In the genomic region with DNA sequence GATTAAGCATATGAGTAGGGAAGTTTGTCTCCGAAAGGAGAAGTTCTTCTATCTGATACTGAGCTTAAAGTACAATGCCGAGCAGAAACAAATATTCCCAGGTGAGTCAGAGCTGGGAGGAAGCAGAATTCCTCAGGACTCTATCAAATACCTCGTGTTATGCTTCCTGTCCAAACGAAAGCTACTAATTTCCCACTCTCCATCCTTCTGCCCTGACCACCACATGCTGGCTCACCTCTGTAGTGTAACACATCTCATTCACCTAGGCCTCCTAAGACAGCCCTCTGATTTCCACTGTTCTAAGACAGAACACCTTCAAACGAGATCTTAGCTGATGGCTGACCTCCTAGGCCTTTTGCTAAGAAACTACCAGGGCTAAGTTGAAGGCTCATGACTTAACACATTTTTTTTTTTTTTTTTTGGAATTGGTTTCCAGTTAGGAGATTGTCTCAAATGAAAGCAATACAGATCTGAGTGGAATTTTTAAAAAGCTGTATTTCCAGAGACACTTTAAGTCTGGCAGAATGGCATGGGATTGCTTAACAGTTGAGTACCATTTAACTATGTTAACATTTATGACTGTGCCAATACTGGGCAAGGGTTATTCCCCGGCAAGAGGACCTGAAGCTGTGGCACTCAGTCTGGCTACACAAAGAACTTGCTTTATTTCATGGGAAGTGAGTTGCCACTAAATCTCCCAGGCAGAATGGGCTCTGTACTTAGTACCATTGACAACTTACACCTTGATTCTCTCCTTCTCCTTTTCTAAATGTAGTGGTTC, we compare ENCODE assay signal across 30 cellular contexts.
DNase-seq lines count a peak whose midpoint lies in the region; ATAC-seq, FAIRE-seq and TF ChIP-seq lines count a peak whose summit lies in the region.
"Had no signal": no experiment of that assay in that cellular context is flagged by ENCODE, and none has a peak within 500 bp of the region (broad histone marks: within the 10 kb centered on the region; RNA-seq: fewer than 3 reads in every experiment).

No MANE protein-coding gene starts in this region.

- H3K27ac Mint-ChIP-seq in astrocyte (ENCODE audit: unreplicated experiment), result no peak overlapping the region
- H3K27ac Mint-ChIP-seq: activated naive CD4-positive, alpha-beta T cell treated with anti-CD3 and anti-CD28 coated beads, Interleukin-2, amount 50 U/mL, for 24 hours; activated T-helper 17 cell treated with anti-CD3 and anti-CD28 coated beads, Interleukin-2, amount 50 U/mL, for 72 hours; CD4-positive, alpha-beta T cell; stimulated activated naive CD8-positive, alpha-beta T cell treated with anti-CD3 and anti-CD28 coated beads, Interleukin-15, amount 100 ng/mL, for 72 hours had no signal

- H3K36me3 Mint-ChIP-seq in astrocyte (ENCODE audit: low read depth, unreplicated experiment), result no peaks in the 10 kb centered on the region

- H3K4me1 ChIP-seq in right atrium auricular region (no peaks in the 10 kb centered on the region), astrocyte (ENCODE audit: insufficient read depth, low read length) (peaks cover 35% of the 10 kb centered on the region), upper lobe of right lung (no peaks in the 10 kb centered on the region), osteoblast (ENCODE audit: insufficient read depth, low read length) (peaks cover 33% of the 10 kb centered on the region)
- H3K4me1 ChIP-seq: ascending aorta had no signal

- H3K9me3 ChIP-seq in right atrium auricular region, result no peaks in the 10 kb centered on the region
- no peaks in the 10 kb centered on the region for H3K9me3 ChIP-seq in astrocyte (ENCODE audit: insufficient read depth, low read depth, low read length)
- H3K9me3 ChIP-seq in upper lobe of right lung, result no peaks in the 10 kb centered on the region
- H3K9me3 ChIP-seq in osteoblast (ENCODE audit: low read depth, low read length), result no peaks in the 10 kb centered on the region
- H3K9me3 ChIP-seq: ascending aorta had no signal

- H2AFZ ChIP-seq in astrocyte (ENCODE audit: low read depth, low read length) (no peak overlapping the region), osteoblast (ENCODE audit: low read length) (no peak overlapping the region)

- H3K27ac ChIP-seq in right atrium auricular region (no peak overlapping the region), astrocyte (ENCODE audit: low read depth, low read length) (no peak overlapping the region), upper lobe of right lung (no peak overlapping the region), osteoblast (ENCODE audit: low read depth, low read length) (no peak overlapping the region)
- H3K27ac ChIP-seq: ascending aorta, HL-60 had no signal

- FAIRE-seq in astrocyte (lab: Jason Lieb, UNC), result no peak
- FAIRE-seq: GM18507, keratinocyte had no signal

- ATAC-seq in Right ventricle myocardium inferior (peak; percentile 39), upper lobe of right lung (peak; percentile 90), HG02973 (IDR thresholded peaks at IDR 0.05; ENCODE audit: unreplicated experiment) (no peak)
- ATAC-seq: activated T-helper 17 cell treated with anti-CD3 and anti-CD28 coated beads, Interleukin-2, amount 50 U/mL, for 72 hours; sciatic nerve; stimulated activated naive CD8-positive, alpha-beta T cell treated with anti-CD3 and anti-CD28 coated beads, Interleukin-15, amount 100 ng/mL, for 72 hours had no signal

- TF ChIP-seq CTCF in right atrium auricular region (IDR thresholded peaks at IDR 0.05) (no peak), astrocyte (IDR thresholded peaks at IDR 0.05; ENCODE audit: insufficient read depth, low read depth, low read length) (no peak), upper lobe of right lung (IDR thresholded peaks at IDR 0.05) (no peak), osteoblast (IDR thresholded peaks at IDR 0.05; ENCODE audit: extremely low read depth, low read depth, low read length) (no peak)

- H3K27me3 Mint-ChIP-seq in astrocyte (ENCODE audit: low read depth, unreplicated experiment), result no peaks in the 10 kb centered on the region
- H3K27me3 Mint-ChIP-seq: activated naive CD4-positive, alpha-beta T cell treated with anti-CD3 and anti-CD28 coated beads, Interleukin-2, amount 50 U/mL, for 24 hours; activated T-helper 17 cell treated with anti-CD3 and anti-CD28 coated beads, Interleukin-2, amount 50 U/mL, for 72 hours; CD4-positive, alpha-beta T cell; stimulated activated naive CD8-positive, alpha-beta T cell treated with anti-CD3 and anti-CD28 coated beads, Interleukin-15, amount 100 ng/mL, for 72 hours had no signal

- H3K4me3 ChIP-seq in right atrium auricular region, result no peak overlapping the region
- H3K4me3 ChIP-seq in astrocyte (ENCODE audit: insufficient read depth, low read depth, low read length), result no peak overlapping the region
- no peak overlapping the region for H3K4me3 ChIP-seq in upper lobe of right lung
- H3K4me3 ChIP-seq in osteoblast (ENCODE audit: insufficient read depth, low read length), result no peak overlapping the region
- H3K4me3 ChIP-seq: ascending aorta had no signal

- DNase-seq in Right ventricle myocardium inferior (ENCODE audit: missing footprints), result no peak
- no peak for DNase-seq in right atrium auricular region (ENCODE audit: low spot score)
- DNase-seq in astrocyte (ENCODE audit: low read depth), result peak; percentile 58
- peak; percentile 13 for DNase-seq in glomerular visceral epithelial cell (ENCODE audit: extremely low spot score)
- no peak for DNase-seq in upper lobe of right lung
- DNase-seq in foreskin melanocyte, result no peak
- DNase-seq in osteoblast (ENCODE audit: insufficient read length, low spot score, missing footprints), result no peak
- DNase-seq: 8988T; activated CD4-positive, alpha-beta T cell treated with anti-CD3 and anti-CD28 coated beads, Interleukin-2, amount 50 U/mL, for 48 hours; activated CD8-positive, alpha-beta memory T cell treated with anti-CD3 and anti-CD28 coated beads, Interleukin-2, amount 50 U/mL, for 4 hours; CD4-positive, alpha-beta T cell; effector CD8-positive, alpha-beta T cell; GDM1; mammary epithelial cell; NCI-H1092 treated with DMSO at 0.1 percent for 48 hours; NCI-H187 treated with DMSO at 0.1 percent for 48 hours; NCI-H2227 treated with DMSO at 0.1 percent for 48 hours; NCI-H82; SIG-M5; stimulated activated naive CD8-positive, alpha-beta T cell treated with anti-CD3 and anti-CD28 coated beads, Interleukin-15, amount 100 ng/mL, for 72 hours; trophoblast cell had no signal

- H3K27me3 ChIP-seq in right atrium auricular region, result no peaks in the 10 kb centered on the region
- H3K27me3 ChIP-seq in astrocyte (ENCODE audit: insufficient read depth, low read length), result no peaks in the 10 kb centered on the region
- H3K27me3 ChIP-seq in upper lobe of right lung, result no peaks in the 10 kb centered on the region
- no peaks in the 10 kb centered on the region for H3K27me3 ChIP-seq in osteoblast (ENCODE audit: insufficient read depth, low read length)
- H3K27me3 ChIP-seq: ascending aorta had no signal

- H3K4me2 ChIP-seq in astrocyte (ENCODE audit: low read length) (peak overlapping the region; percentile 11), osteoblast (ENCODE audit: insufficient read depth, low read length) (no peak overlapping the region)

- no peaks in the 10 kb centered on the region for H3K79me2 ChIP-seq in astrocyte (ENCODE audit: insufficient read depth, low read length)
- H3K79me2 ChIP-seq in osteoblast (ENCODE audit: insufficient read depth, low read length), result no peaks in the 10 kb centered on the region

- no peaks in the 10 kb centered on the region for H3K9me3 Mint-ChIP-seq in astrocyte (ENCODE audit: unreplicated experiment)
- H3K9me3 Mint-ChIP-seq: activated naive CD4-positive, alpha-beta T cell treated with anti-CD3 and anti-CD28 coated beads, Interleukin-2, amount 50 U/mL, for 24 hours; activated T-helper 17 cell treated with anti-CD3 and anti-CD28 coated beads, Interleukin-2, amount 50 U/mL, for 72 hours; CD4-positive, alpha-beta T cell; stimulated activated naive CD8-positive, alpha-beta T cell treated with anti-CD3 and anti-CD28 coated beads, Interleukin-15, amount 100 ng/mL, for 72 hours had no signal

- H3K4me3 Mint-ChIP-seq in astrocyte (ENCODE audit: unreplicated experiment), result no peak overlapping the region
- H3K4me3 Mint-ChIP-seq: activated naive CD4-positive, alpha-beta T cell treated with anti-CD3 and anti-CD28 coated beads, Interleukin-2, amount 50 U/mL, for 24 hours; activated T-helper 17 cell treated with anti-CD3 and anti-CD28 coated beads, Interleukin-2, amount 50 U/mL, for 72 hours; CD4-positive, alpha-beta T cell; neural crest cell; stimulated activated naive CD8-positive, alpha-beta T cell treated with anti-CD3 and anti-CD28 coated beads, Interleukin-15, amount 100 ng/mL, for 72 hours had no signal

- no peak overlapping the region for H3K9ac ChIP-seq in astrocyte (ENCODE audit: low read length)

- H3K4me1 Mint-ChIP-seq in astrocyte (ENCODE audit: low read depth, unreplicated experiment), result peaks cover 43% of the 10 kb centered on the region
- H3K4me1 Mint-ChIP-seq: activated naive CD4-positive, alpha-beta T cell treated with anti-CD3 and anti-CD28 coated beads, Interleukin-2, amount 50 U/mL, for 24 hours; activated T-helper 17 cell treated with anti-CD3 and anti-CD28 coated beads, Interleukin-2, amount 50 U/mL, for 72 hours; neural crest cell; stimulated activated naive CD8-positive, alpha-beta T cell treated with anti-CD3 and anti-CD28 coated beads, Interleukin-15, amount 100 ng/mL, for 72 hours had no signal

- intact Hi-C loops in Right ventricle myocardium inferior (cut with DNase I), result no loop called here
- intact Hi-C loops in upper lobe of right lung (cut with DNase I), result no loop called here

- no peaks in the 10 kb centered on the region for H3K36me3 ChIP-seq in right atrium auricular region
- no peaks in the 10 kb centered on the region for H3K36me3 ChIP-seq in astrocyte (ENCODE audit: insufficient read depth, low read length)
- H3K36me3 ChIP-seq in upper lobe of right lung, result no peaks in the 10 kb centered on the region
- no peaks in the 10 kb centered on the region for H3K36me3 ChIP-seq in osteoblast (ENCODE audit: insufficient read depth, low read length)
- H3K36me3 ChIP-seq: ascending aorta had no signal

- H4K20me1 ChIP-seq in astrocyte (ENCODE audit: insufficient read depth, low read length) (no peaks in the 10 kb centered on the region), osteoblast (ENCODE audit: insufficient read depth, low read length) (no peaks in the 10 kb centered on the region)

Comparison
In these comparisons a context has a peak if more than half of its experiments do, and no peak if none do; other contexts are left out.
1. DNase-seq: peak in astrocyte (single experiment) and glomerular visceral epithelial cell (single experiment); none in Right ventricle myocardium inferior (single experiment), right atrium auricular region (single experiment), upper lobe of right lung (single experiment), foreskin melanocyte (single experiment) and osteoblast (single experiment).